In genomic region chr19:47240996-47241918, GRCh38 we compare ENCODE assay signal across 1 cellular context.
TF ChIP-seq lines count a peak whose summit lies in the region.

No MANE protein-coding gene starts in this region.

TF ChIP-seq in A549, 52 proteins besides CTCF, POLR2A, EP300 and RAD21:
- TF ChIP-seq JUN (IDR thresholded peaks at IDR 0.05) (peak in 1 of 2 experiments; percentile 60; a peak in 1 of 5 replicates), FOSL2 (IDR thresholded peaks at IDR 0.05) (0 out of 2 replicates have a peak, but pooled peaks have one; percentile 12), FOSL2 (CRISPR knock-in tag; IDR thresholded peaks at IDR 0.05) (peak; percentile 52), BCL3 (IDR thresholded peaks at IDR 0.05) (no peak), RCOR1 (IDR thresholded peaks at IDR 0.05; ENCODE audit: low read depth, low read length) (no peak), RFX5 (IDR thresholded peaks at IDR 0.05) (peak; percentile 73), CBX8 (IDR thresholded peaks at IDR 0.05) (no peak), CHD4 (IDR thresholded peaks at IDR 0.05; ENCODE audit: borderline replicate concordance) (0 out of 2 replicates have a peak, but pooled peaks have one; percentile 6), HOXA7 (CRISPR knock-in tag; IDR thresholded peaks at IDR 0.05) (no peak), EHMT2 (IDR thresholded peaks at IDR 0.05; ENCODE audit: low read depth) (no peak), ZC3H11A (IDR thresholded peaks at IDR 0.05) (no peak), USF2 (IDR thresholded peaks at IDR 0.05) (no peak), HDAC2 (IDR thresholded peaks at IDR 0.05) (no peak), ZSCAN20 (CRISPR knock-in tag; IDR thresholded peaks at IDR 0.05) (no peak), CHD2 (IDR thresholded peaks at IDR 0.05; ENCODE audit: low read length, partially characterized antibody) (peak; percentile 34), MAZ (IDR thresholded peaks at IDR 0.05; ENCODE audit: borderline replicate concordance, low read depth, low read length) (no peak), SMC3 (IDR thresholded peaks at IDR 0.05) (no peak)
